19 cellular contexts compared by ENCODE assay signal in genomic region chr22:30276041-30276440, GRCh38. TPM values are rescaled to one million over a fixed set of nuclear protein-coding genes. Genes with fewer than 3 reads are reported as not detected.
A peak's percentile ranks its signal among the peaks of the same experiment; 100 is the strongest.
DNase-seq lines count a peak whose midpoint lies in the region; ATAC-seq and TF ChIP-seq lines count a peak whose summit lies in the region.
"Had no signal": no experiment of that assay in that cellular context is flagged by ENCODE, and none has a peak within 500 bp of the region (broad histone marks: within the 10 kb centered on the region; RNA-seq: fewer than 3 reads in every experiment).

No MANE protein-coding gene starts in this region.

- CTCF ChIA-PET in activated CD8-positive, alpha-beta T cell treated with anti-CD3 and anti-CD28 coated beads for 36 hours (lab: Charles Lee) = interaction anchor here (0.8 to 5.0 kb wide), 3 partner anchors 12 to 168 kb away, joined by 3 to 16 read pairs (median 4); no protein-coding TSS in a partner anchor

- no peak for DNase-seq in activated T-cell treated with anti-CD3 and anti-CD28 coated beads, Interleukin-2, amount 50 U/mL, for 24 hours
- DNase-seq in activated T-cell treated with anti-CD3 and anti-CD28 coated beads, Interleukin-2, amount 50 U/mL, for 1 hour = no peak
- DNase-seq in MM.1S = no peak
- no peak for DNase-seq in activated CD8-positive, alpha-beta T cell treated with anti-CD3 and anti-CD28 coated beads for 36 hours
- no peak for DNase-seq in DMS 273 (lab: John Stamatoyannopoulos, UW; ENCODE audit: unreplicated experiment)
- DNase-seq in chondrocyte (ENCODE audit: low spot score) = no peak
- DNase-seq in stimulated activated CD4-positive, alpha-beta T cell treated with anti-CD3 and anti-CD28 coated beads, Interleukin-12 subunit alpha, Interleukin-12 subunit beta, amount 100 ng/mL, for 4 hours = no peak
- DNase-seq: caudate nucleus; hippocampal formation; NCI-H1105; NCI-H2171; sigmoid colon; stimulated activated CD4-positive, alpha-beta T cell treated with anti-CD3 and anti-CD28 coated beads, Interleukin-4, amount 100 ng/mL, for 1 hour had no signal

- ATAC-seq in activated CD8-positive, alpha-beta T cell treated with anti-CD3 and anti-CD28 coated beads for 36 hours = no peak
- ATAC-seq: GM12878 had no signal

- H3K27me3 Mint-ChIP-seq in activated T-cell treated with anti-CD3 and anti-CD28 coated beads, Interleukin-2, amount 50 U/mL, for 24 hours = no peaks in the 10 kb centered on the region
- H3K27me3 Mint-ChIP-seq in activated CD8-positive, alpha-beta T cell treated with anti-CD3 and anti-CD28 coated beads for 36 hours = no peaks in the 10 kb centered on the region
- H3K27me3 Mint-ChIP-seq in chondrocyte (ENCODE audit: low read depth) = no peaks in the 10 kb centered on the region

- no peaks in the 10 kb centered on the region for H3F3A ChIP-seq in MM.1S (ENCODE audit: insufficient read depth, low read length)

- no peak overlapping the region for H3K27ac ChIP-seq in MM.1S (ENCODE audit: low read length)
- H3K27ac ChIP-seq in neutrophil = peak overlapping the region; percentile 60
- H3K27ac ChIP-seq: sigmoid colon had no signal

- H3K36me3 Mint-ChIP-seq in activated T-cell treated with anti-CD3 and anti-CD28 coated beads, Interleukin-2, amount 50 U/mL, for 24 hours (ENCODE audit: low read depth) = peaks cover 6% of the 10 kb centered on the region
- H3K36me3 Mint-ChIP-seq in activated CD8-positive, alpha-beta T cell treated with anti-CD3 and anti-CD28 coated beads for 36 hours (ENCODE audit: low read depth) = no peaks in the 10 kb centered on the region
- H3K36me3 Mint-ChIP-seq in chondrocyte (ENCODE audit: low read depth) = no peaks in the 10 kb centered on the region
- H3K36me3 Mint-ChIP-seq: type B pancreatic cell had no signal

- no peaks in the 10 kb centered on the region for H3K9me3 ChIP-seq in MM.1S (replicated peaks; ENCODE audit: insufficient read depth, low read length)
- H3K9me3 ChIP-seq in neutrophil = no peaks in the 10 kb centered on the region
- H3K9me3 ChIP-seq: HAP-1, sigmoid colon had no signal

- H3K27ac Mint-ChIP-seq in activated T-cell treated with anti-CD3 and anti-CD28 coated beads, Interleukin-2, amount 50 U/mL, for 24 hours = peak overlapping the region; percentile 42
- H3K27ac Mint-ChIP-seq in activated CD8-positive, alpha-beta T cell treated with anti-CD3 and anti-CD28 coated beads for 36 hours = peak overlapping the region; percentile 12
- no peak overlapping the region for H3K27ac Mint-ChIP-seq in chondrocyte (ENCODE audit: unreplicated experiment)
- H3K27ac Mint-ChIP-seq: type B pancreatic cell had no signal

- POLR2A ChIA-PET in activated CD8-positive, alpha-beta T cell treated with anti-CD3 and anti-CD28 coated beads for 36 hours (lab: Charles Lee) = interaction anchor here (0.6 to 1.7 kb wide), 2 partner anchors 9 to 131 kb away, joined by 3 to 4 read pairs; no protein-coding TSS in a partner anchor

- no peaks in the 10 kb centered on the region for H3K36me3 ChIP-seq in MM.1S (replicated peaks; ENCODE audit: insufficient read depth, low read length)
- no peaks in the 10 kb centered on the region for H3K36me3 ChIP-seq in neutrophil
- H3K36me3 ChIP-seq: HAP-1, sigmoid colon had no signal

- peak overlapping the region; percentile 25 for H3K4me3 Mint-ChIP-seq in activated T-cell treated with anti-CD3 and anti-CD28 coated beads, Interleukin-2, amount 50 U/mL, for 24 hours
- peak overlapping the region; percentile 18 for H3K4me3 Mint-ChIP-seq in activated CD8-positive, alpha-beta T cell treated with anti-CD3 and anti-CD28 coated beads for 36 hours
- H3K4me3 Mint-ChIP-seq in chondrocyte (ENCODE audit: unreplicated experiment) = no peak overlapping the region
- H3K4me3 Mint-ChIP-seq: type B pancreatic cell had no signal

- no peak overlapping the region for H3K9ac ChIP-seq in MM.1S (ENCODE audit: low read length)

- H3K4me1 Mint-ChIP-seq in activated T-cell treated with anti-CD3 and anti-CD28 coated beads, Interleukin-2, amount 50 U/mL, for 24 hours (ENCODE audit: low read depth) = peaks cover 38% of the 10 kb centered on the region
- peaks cover 45% of the 10 kb centered on the region for H3K4me1 Mint-ChIP-seq in activated CD8-positive, alpha-beta T cell treated with anti-CD3 and anti-CD28 coated beads for 36 hours (ENCODE audit: low read depth)
- peaks cover 16% of the 10 kb centered on the region for H3K4me1 Mint-ChIP-seq in chondrocyte (ENCODE audit: low read depth)

- TF ChIP-seq CTCF in MM.1S (IDR thresholded peaks at IDR 0.05; ENCODE audit: low read length) (no peak), neutrophil (IDR thresholded peaks at IDR 0.05) (no peak), chondrocyte (IDR thresholded peaks at IDR 0.05) (no peak)
- no peak for TF ChIP-seq CTCF in activated CD8-positive, alpha-beta T cell treated with anti-CD3 and anti-CD28 coated beads for 36 hours (IDR thresholded peaks at IDR 0.05)

- no peaks in the 10 kb centered on the region for H3K9me3 Mint-ChIP-seq in activated T-cell treated with anti-CD3 and anti-CD28 coated beads, Interleukin-2, amount 50 U/mL, for 24 hours
- no peaks in the 10 kb centered on the region for H3K9me3 Mint-ChIP-seq in activated CD8-positive, alpha-beta T cell treated with anti-CD3 and anti-CD28 coated beads for 36 hours
- no peaks in the 10 kb centered on the region for H3K9me3 Mint-ChIP-seq in chondrocyte (ENCODE audit: low read depth)
- H3K9me3 Mint-ChIP-seq: type B pancreatic cell had no signal

- H3K79me2 ChIP-seq in MM.1S (ENCODE audit: low read length) = no peaks in the 10 kb centered on the region

- H3K4me1 ChIP-seq in MM.1S (ENCODE audit: low read length) (peaks cover 3% of the 10 kb centered on the region; the same call in 1 of the 2 replicates), neutrophil (ENCODE audit: control insufficient read depth in 1 of 2, insufficient read depth in 1 of 2, low read depth in 1 of 2, low read length in 1 of 2) (peaks cover 83 to 87% of the 10 kb centered on the region in 2 experiments)
- H3K4me1 ChIP-seq: HAP-1 had no signal

- H3K27me3 ChIP-seq in MM.1S (replicated peaks; ENCODE audit: insufficient read depth, low read length) (peaks cover 26% of the 10 kb centered on the region), neutrophil (no peaks in the 10 kb centered on the region)
- H3K27me3 ChIP-seq: sigmoid colon had no signal

- H3K9me2 ChIP-seq in MM.1S (replicated peaks; ENCODE audit: insufficient read depth, low read length) = no peaks in the 10 kb centered on the region

- intact Hi-C loops in activated CD8-positive, alpha-beta T cell treated with anti-CD3 and anti-CD28 coated beads for 36 hours (cut with micrococcal nuclease) = no loop called here

- no peaks in the 10 kb centered on the region for H4K20me1 ChIP-seq in MM.1S (ENCODE audit: insufficient read depth, low read length)

- H2AFZ ChIP-seq in MM.1S (ENCODE audit: low read length) = peak overlapping the region; percentile 59

- peak overlapping the region; percentile 26; the same call in 1 of the 2 replicates for H3K4me2 ChIP-seq in MM.1S (ENCODE audit: low read depth, low read length)

- H3K4me3 ChIP-seq in MM.1S (ENCODE audit: low read length) (no peak overlapping the region), neutrophil (ENCODE audit: low read depth in 1 of 2, low read length in 1 of 2) (no peak overlapping the region)
- H3K4me3 ChIP-seq: GM12878, HAP-1, sigmoid colon had no signal

RNA-seq across cellular contexts. Expression of gene OSM, which starts 9.4 kb away (rescaled TPM):
- 10 to 100 TPM; 44.3 to 45.7 TPM for total RNA-seq in activated CD8-positive, alpha-beta T cell treated with anti-CD3 and anti-CD28 coated beads for 36 hours
- not detected in 3 replicates for total RNA-seq in chondrocyte
- total RNA-seq: A673, kidney epithelial cell had no signal

RNA-seq across cellular contexts. Expression of gene CASTOR1, which starts 13.3 kb away (rescaled TPM):
- 1 to 10 TPM; 4.2 to 5.1 TPM for total RNA-seq in activated CD8-positive, alpha-beta T cell treated with anti-CD3 and anti-CD28 coated beads for 36 hours
- 12.1 to 18.9 TPM (median 17.0 TPM) in 3 replicates for total RNA-seq in chondrocyte

RNA-seq across cellular contexts. Expression of gene LIF, which starts 29.5 kb away (rescaled TPM):
- 100 to 1,000 TPM; 160 to 161 TPM for total RNA-seq in activated CD8-positive, alpha-beta T cell treated with anti-CD3 and anti-CD28 coated beads for 36 hours
- 18.9 to 21.5 TPM (median 21.3 TPM) in 3 replicates for total RNA-seq in chondrocyte

RNA-seq across cellular contexts. Expression of gene TBC1D10A, which starts 50.7 kb away (rescaled TPM):
- total RNA-seq in activated CD8-positive, alpha-beta T cell treated with anti-CD3 and anti-CD28 coated beads for 36 hours = 10 to 100 TPM; 20.5 to 21.1 TPM
- 24.3 to 28.0 TPM (median 26.9 TPM) in 3 replicates for total RNA-seq in chondrocyte

Comparison
In these comparisons a context has a peak if more than half of its experiments do, and no peak if none do; other contexts are left out.
1. RNA of gene OSM, which starts 9.4 kb away (total RNA-seq): 44.3 to 45.7 TPM in activated CD8-positive, alpha-beta T cell treated with anti-CD3 and anti-CD28 coated beads for 36 hours; not detected in chondrocyte; every median in the first group is over 10 times any median in the second.